ENCODE assay signal across 23 cellular contexts in genomic region chr16:29009838-29010166, GRCh38. TPM values are rescaled to one million over a fixed set of nuclear protein-coding genes. Genes with fewer than 3 reads are reported as not detected.
DNase-seq lines count a peak whose midpoint lies in the region; ATAC-seq lines count a peak whose summit lies in the region.
"Had no signal": no experiment of that assay in that cellular context is flagged by ENCODE, and none has a peak within 500 bp of the region (broad histone marks: within the 10 kb centered on the region; RNA-seq: fewer than 3 reads in every experiment).

No MANE protein-coding gene starts in this region.

- H3K36me3 Mint-ChIP-seq in stimulated activated naive CD8-positive, alpha-beta T cell treated with anti-CD3 and anti-CD28 coated beads, Interleukin-15, Interleukin-2, amounts not matched to agents 100 ng/mL and 50 ng/mL, for 24 hours (ENCODE audit: low read depth) = no peaks in the 10 kb centered on the region
- peaks cover 7% of the 10 kb centered on the region for H3K36me3 Mint-ChIP-seq in activated naive CD8-positive, alpha-beta T cell treated with anti-CD3 and anti-CD28 coated beads for 36 hours
- H3K36me3 Mint-ChIP-seq: immature natural killer cell; natural killer cell treated with Interleukin-12 subunit alpha and Interleukin-12 subunit beta and Interleukin-15 and Interleukin-18, amount 100 ng/mL, for 72 hours; type B pancreatic cell had no signal

- no peak for DNase-seq in stimulated activated naive CD8-positive, alpha-beta T cell treated with anti-CD3 and anti-CD28 coated beads, Interleukin-15, Interleukin-2, amounts not matched to agents 100 U/mL and 50 U/mL, for 24 hours
- DNase-seq in OCI-M1 (lab: John Stamatoyannopoulos, UW) = peak; percentile 62
- DNase-seq in activated naive CD8-positive, alpha-beta T cell treated with anti-CD3 and anti-CD28 coated beads for 36 hours = no peak
- DNase-seq in NCI-H82 treated with DMSO at 0.1 percent for 48 hours (lab: John Stamatoyannopoulos, UW; ENCODE audit: unreplicated experiment) = no peak
- no peak for DNase-seq in G401 (ENCODE audit: low spot score)
- DNase-seq: activated CD4-positive, CD25-positive, alpha-beta regulatory T cell treated with anti-CD3 and anti-CD28 coated beads, Interleukin-2, amount 50 U/mL, for 72 hours; Calu3; central memory CD4-positive, alpha-beta T cell; immature natural killer cell; left cardiac atrium; NCI-H1092 treated with DMSO at 0.1 percent for 48 hours; NCI-H1694 treated with DMSO at 0.1 percent for 48 hours; NCI-H2171; occipital lobe; RPMI8226; stimulated activated CD4-positive, alpha-beta T cell treated with anti-CD3 and anti-CD28 coated beads, Interleukin-4, amount 100 ng/mL, for 24 hours; substantia nigra had no signal

- no peaks in the 10 kb centered on the region for H3K27me3 Mint-ChIP-seq in stimulated activated naive CD8-positive, alpha-beta T cell treated with anti-CD3 and anti-CD28 coated beads, Interleukin-15, Interleukin-2, amounts not matched to agents 100 ng/mL and 50 ng/mL, for 24 hours
- H3K27me3 Mint-ChIP-seq in activated naive CD8-positive, alpha-beta T cell treated with anti-CD3 and anti-CD28 coated beads for 36 hours = no peaks in the 10 kb centered on the region

- H3K4me3 Mint-ChIP-seq in stimulated activated naive CD8-positive, alpha-beta T cell treated with anti-CD3 and anti-CD28 coated beads, Interleukin-15, Interleukin-2, amounts not matched to agents 100 ng/mL and 50 ng/mL, for 24 hours = no peak overlapping the region
- no peak overlapping the region for H3K4me3 Mint-ChIP-seq in activated naive CD8-positive, alpha-beta T cell treated with anti-CD3 and anti-CD28 coated beads for 36 hours
- H3K4me3 Mint-ChIP-seq: GM23338, type B pancreatic cell had no signal

- ATAC-seq in stimulated activated naive CD8-positive, alpha-beta T cell treated with anti-CD3 and anti-CD28 coated beads, Interleukin-15, Interleukin-2, amounts not matched to agents 100 U/mL and 50 U/mL, for 24 hours = no peak
- ATAC-seq in GM19463 (IDR thresholded peaks at IDR 0.05; ENCODE audit: unreplicated experiment) = no peak
- ATAC-seq: GM23338, left cardiac atrium had no signal

- H3K27ac Mint-ChIP-seq in stimulated activated naive CD8-positive, alpha-beta T cell treated with anti-CD3 and anti-CD28 coated beads, Interleukin-15, Interleukin-2, amounts not matched to agents 100 ng/mL and 50 ng/mL, for 24 hours = peak overlapping the region; percentile 98
- H3K27ac Mint-ChIP-seq in activated naive CD8-positive, alpha-beta T cell treated with anti-CD3 and anti-CD28 coated beads for 36 hours = peak overlapping the region; percentile 92
- H3K27ac Mint-ChIP-seq: GM23338, type B pancreatic cell had no signal

- in situ Hi-C loops in G401 (cut with HindIII; ENCODE audit: low sequenced_read_pairs) = no loop called here

- H3K9me3 Mint-ChIP-seq in stimulated activated naive CD8-positive, alpha-beta T cell treated with anti-CD3 and anti-CD28 coated beads, Interleukin-15, Interleukin-2, amounts not matched to agents 100 ng/mL and 50 ng/mL, for 24 hours = no peaks in the 10 kb centered on the region
- no peaks in the 10 kb centered on the region for H3K9me3 Mint-ChIP-seq in activated naive CD8-positive, alpha-beta T cell treated with anti-CD3 and anti-CD28 coated beads for 36 hours
- H3K9me3 Mint-ChIP-seq: GM23338; IgD-negative memory B cell; immature natural killer cell; natural killer cell treated with Interleukin-12 subunit alpha and Interleukin-12 subunit beta and Interleukin-15 and Interleukin-18, amount 100 ng/mL, for 72 hours; type B pancreatic cell had no signal

- H3K4me1 Mint-ChIP-seq in stimulated activated naive CD8-positive, alpha-beta T cell treated with anti-CD3 and anti-CD28 coated beads, Interleukin-15, Interleukin-2, amounts not matched to agents 100 ng/mL and 50 ng/mL, for 24 hours (ENCODE audit: low read depth) = peaks cover 76% of the 10 kb centered on the region
- peaks cover 57% of the 10 kb centered on the region for H3K4me1 Mint-ChIP-seq in activated naive CD8-positive, alpha-beta T cell treated with anti-CD3 and anti-CD28 coated beads for 36 hours

RNA-seq across cellular contexts. Expression of gene LAT, which starts 24.9 kb away (rescaled TPM):
- 100 to 1,000 TPM; 159 to 175 TPM for total RNA-seq in activated naive CD8-positive, alpha-beta T cell treated with anti-CD3 and anti-CD28 coated beads for 36 hours
- 7.4 TPM in 1 of 2 replicates, not detected in the other for total RNA-seq in G401 (2014; rRNA removed; shearing (Covaris generic))

RNA-seq across cellular contexts. Expression of gene SPNS1, which starts 35.2 kb away (rescaled TPM):
- 10 to 100 TPM; 24.4 to 26.3 TPM for total RNA-seq in activated naive CD8-positive, alpha-beta T cell treated with anti-CD3 and anti-CD28 coated beads for 36 hours
- 64.4 and 81.8 TPM in 2 replicates for total RNA-seq in G401 (2014; rRNA removed; shearing (Covaris generic))

RNA-seq across cellular contexts. Expression of gene NFATC2IP, which starts 59.1 kb away (rescaled TPM):
- 10 to 100 TPM; 65.6 to 74.4 TPM for total RNA-seq in activated naive CD8-positive, alpha-beta T cell treated with anti-CD3 and anti-CD28 coated beads for 36 hours
- 22.4 and 27.4 TPM in 2 replicates for total RNA-seq in G401 (2014; rRNA removed; shearing (Covaris generic))

Comparison
In these comparisons a context has a peak if more than half of its experiments do, and no peak if none do; other contexts are left out.
1. RNA of gene LAT, which starts 24.9 kb away (total RNA-seq): 159 to 175 TPM in activated naive CD8-positive, alpha-beta T cell treated with anti-CD3 and anti-CD28 coated beads for 36 hours; 7.4 TPM in G401; every median in the first group is over 10 times any median in the second.